26 cellular contexts compared by ENCODE assay signal in genomic region chr3:15591928-15592327, GRCh38.
"Had no signal": no experiment of that assay in that cellular context is flagged by ENCODE, and none has a peak within 500 bp of the region (broad histone marks: within the 10 kb centered on the region; RNA-seq: fewer than 3 reads in every experiment).

No MANE protein-coding gene starts in this region.

- ATAC-seq: left colon; left lung; lower lobe of right lung; naive thymus-derived CD8-positive, alpha-beta T cell; psoas muscle; sciatic nerve; stimulated activated memory B cell treated with anti-CD40 and anti-IgM and Interleukin-4, amounts not matched to agents 10 μg/mL and 1 μg/mL and 100 μg/mL, for 72 hours; stimulated activated naive CD8-positive, alpha-beta T cell treated with anti-CD3 and anti-CD28 coated beads, Interleukin-15, amount 100 ng/mL, for 72 hours had no signal

- H3K27me3 Mint-ChIP-seq: naive thymus-derived CD8-positive, alpha-beta T cell; stimulated activated memory B cell treated with anti-CD40 and anti-IgM and Interleukin-4, amounts not matched to agents 10 μg/mL and 1 μg/mL and 100 μg/mL, for 72 hours; stimulated activated naive CD8-positive, alpha-beta T cell treated with anti-CD3 and anti-CD28 coated beads, Interleukin-15, amount 100 ng/mL, for 72 hours; type B pancreatic cell had no signal

- DNase-seq: hippocampal formation; left colon; left lung; lower lobe of right lung; mammary epithelial cell; mesenchymal stem cell; naive thymus-derived CD8-positive, alpha-beta T cell; nucleus accumbens; psoas muscle; stimulated activated CD4-positive, alpha-beta T cell treated with anti-CD3 and anti-CD28 coated beads, Interleukin-1b, Interleukin-23, amount 100 ng/mL, for 48 hours; stimulated activated CD4-positive, alpha-beta T cell treated with anti-CD3 and anti-CD28 coated beads, Interleukin-2, amount 100 ng/mL, for 48 hours; stimulated activated CD4-positive, alpha-beta T cell treated with anti-CD3 and anti-CD28 coated beads, Interleukin-4, amount 100 ng/mL, for 4 hours; stimulated activated CD8-positive, alpha-beta memory T cell treated with anti-CD3 and anti-CD28 coated beads, Interleukin-4, amount 100 ng/mL, for 48 hours; stimulated activated naive CD4-positive, alpha-beta T cell treated with Interleukin-2 at 50 U/mL for 16 hours; stimulated activated naive CD8-positive, alpha-beta T cell treated with anti-CD3 and anti-CD28 coated beads, Interleukin-15, amount 100 ng/mL, for 72 hours; substantia nigra; uterus had no signal

- H3K4me3 Mint-ChIP-seq: naive thymus-derived CD8-positive, alpha-beta T cell; neural crest cell; stimulated activated memory B cell treated with anti-CD40 and anti-IgM and Interleukin-4, amounts not matched to agents 10 μg/mL and 1 μg/mL and 100 μg/mL, for 72 hours; stimulated activated naive CD8-positive, alpha-beta T cell treated with anti-CD3 and anti-CD28 coated beads, Interleukin-15, amount 100 ng/mL, for 72 hours; type B pancreatic cell had no signal

- H3K27ac ChIP-seq: left lung, lower lobe of right lung, parathyroid adenoma, psoas muscle, skin epidermis, tibial nerve, uterus had no signal

- H3K4me1 Mint-ChIP-seq: nephron; neural crest cell; stimulated activated memory B cell treated with anti-CD40 and anti-IgM and Interleukin-4, amounts not matched to agents 10 μg/mL and 1 μg/mL and 100 μg/mL, for 72 hours had no signal

- H3K9ac ChIP-seq: parathyroid adenoma had no signal

- H3K9me3 Mint-ChIP-seq: naive thymus-derived CD8-positive, alpha-beta T cell; nephron; neural crest cell; stimulated activated memory B cell treated with anti-CD40 and anti-IgM and Interleukin-4, amounts not matched to agents 10 μg/mL and 1 μg/mL and 100 μg/mL, for 72 hours; stimulated activated naive CD8-positive, alpha-beta T cell treated with anti-CD3 and anti-CD28 coated beads, Interleukin-15, amount 100 ng/mL, for 72 hours; type B pancreatic cell had no signal

- H3K36me3 ChIP-seq: uterus had no signal

- H3K4me1 ChIP-seq: left lung, lower lobe of right lung, parathyroid adenoma, psoas muscle, tibial nerve, uterus had no signal

- FAIRE-seq: keratinocyte had no signal

- H3K9me3 ChIP-seq: left lung, lower lobe of right lung, psoas muscle, tibial nerve, uterus had no signal

- H3K27ac Mint-ChIP-seq: naive thymus-derived CD8-positive, alpha-beta T cell; stimulated activated memory B cell treated with anti-CD40 and anti-IgM and Interleukin-4, amounts not matched to agents 10 μg/mL and 1 μg/mL and 100 μg/mL, for 72 hours; stimulated activated naive CD8-positive, alpha-beta T cell treated with anti-CD3 and anti-CD28 coated beads, Interleukin-15, amount 100 ng/mL, for 72 hours; type B pancreatic cell had no signal

- H3K4me3 ChIP-seq: left lung, lower lobe of right lung, psoas muscle, skin epidermis, tibial nerve, uterus had no signal

- H3K27me3 ChIP-seq: left lung, tibial nerve, uterus had no signal
